In genomic region chr22:23804781-23805291, GRCh38 we compare ENCODE assay signal across 23 cellular contexts. TPM values are rescaled to one million over a fixed set of nuclear protein-coding genes. Genes with fewer than 3 reads are reported as not detected.
DNase-seq lines count a peak whose midpoint lies in the region; ATAC-seq, FAIRE-seq and TF ChIP-seq lines count a peak whose summit lies in the region.
"Had no signal": no experiment of that assay in that cellular context is flagged by ENCODE, and none has a peak within 500 bp of the region (broad histone marks: within the 10 kb centered on the region; RNA-seq: fewer than 3 reads in every experiment).

No MANE protein-coding gene starts in this region.

- CTCF ChIA-PET in activated naive CD4-positive, alpha-beta T cell treated with anti-CD3 and anti-CD28 coated beads for 36 hours (lab: Charles Lee), result interaction anchor here (0.6 kb wide), 2 partner anchors 17 to 199 kb away, joined by 3 read pairs; no protein-coding TSS in a partner anchor

- H3K9me3 ChIP-seq in endodermal cell (ENCODE audit: control insufficient read depth, low read length) (no peaks in the 10 kb centered on the region), pancreas (no peaks in the 10 kb centered on the region)
- H3K9me3 ChIP-seq: BLaER1, upper lobe of left lung had no signal

- H3K27ac ChIP-seq in endodermal cell (ENCODE audit: low read depth, low read length) (no peak overlapping the region), temporal lobe (ENCODE audit: low read depth, low read length) (peak overlapping the region; percentile 84), pancreas (no peak overlapping the region)
- H3K27ac ChIP-seq: BLaER1, KMS-11, parathyroid adenoma, upper lobe of left lung had no signal

- H3K36me3 ChIP-seq in endodermal cell (ENCODE audit: control insufficient read depth, insufficient read depth, low read length) (peaks cover 69% of the 10 kb centered on the region), pancreas (peaks cover 0 to 56% (median 26%) of the 10 kb centered on the region in 3 donors)

- H3K4me3 Mint-ChIP-seq in activated naive CD4-positive, alpha-beta T cell treated with anti-CD3 and anti-CD28 coated beads for 36 hours, result no peak overlapping the region
- H3K4me3 Mint-ChIP-seq in endodermal cell (no peak overlapping the region), memory B cell (peak overlapping the region; percentile 97)
- H3K4me3 Mint-ChIP-seq: activated naive CD8-positive, alpha-beta T cell; effector memory CD8-positive, alpha-beta T cell had no signal

- DNase-seq in activated naive CD4-positive, alpha-beta T cell treated with anti-CD3 and anti-CD28 coated beads for 36 hours, result no peak
- DNase-seq in activated naive CD4-positive, alpha-beta T cell treated with anti-CD3 and anti-CD28 coated beads, Interleukin-2, amount 50 U/mL, for 72 hours (ENCODE audit: low spot score in 2 of 2), result no peak
- peak; percentile 57 for DNase-seq in endodermal cell
- no peak for DNase-seq in memory B cell (ENCODE audit: low spot score in 2 of 2)
- DNase-seq in pancreas, result no peak
- DNase-seq: 8988T; activated CD4-positive, alpha-beta T cell treated with anti-CD3 and anti-CD28 coated beads, Interleukin-2, amount 50 U/mL, for 1 hour; DMS 273 treated with DMSO at 0.1 percent for 48 hours; effector memory CD8-positive, alpha-beta T cell; left colon; NCI-H1417; upper lobe of left lung had no signal

- no peak overlapping the region for H3K4me3 ChIP-seq in endodermal cell (ENCODE audit: low read length)
- H3K4me3 ChIP-seq in pancreas, result no peak overlapping the region
- H3K4me3 ChIP-seq: BLaER1, upper lobe of left lung had no signal

- no peak for ATAC-seq in activated naive CD4-positive, alpha-beta T cell treated with anti-CD3 and anti-CD28 coated beads, Interleukin-2, amount 50 U/mL, for 72 hours
- ATAC-seq in memory B cell (ENCODE audit: low read depth), result no peak
- no peak for ATAC-seq in HG03520 (IDR thresholded peaks at IDR 0.05; ENCODE audit: unreplicated experiment)
- ATAC-seq in GM18870 (IDR thresholded peaks at IDR 0.05; ENCODE audit: unreplicated experiment), result no peak
- ATAC-seq in pancreas, result no peak
- ATAC-seq: effector memory CD8-positive, alpha-beta T cell; left colon had no signal

- H3K36me3 Mint-ChIP-seq in activated naive CD4-positive, alpha-beta T cell treated with anti-CD3 and anti-CD28 coated beads for 36 hours (ENCODE audit: low read depth), result peaks cover 36% of the 10 kb centered on the region
- peaks cover 7 to 17% of the 10 kb centered on the region in 2 donors for H3K36me3 Mint-ChIP-seq in activated naive CD4-positive, alpha-beta T cell treated with anti-CD3 and anti-CD28 coated beads, Interleukin-2, amount 50 U/mL, for 72 hours
- peaks cover 79% of the 10 kb centered on the region for H3K36me3 Mint-ChIP-seq in endodermal cell (ENCODE audit: low read depth)
- peaks cover 30% of the 10 kb centered on the region for H3K36me3 Mint-ChIP-seq in memory B cell

- TF ChIP-seq CTCF in endodermal cell (conservative IDR thresholded peaks at IDR 0.05) (peak; percentile 41), pancreas (IDR thresholded peaks at IDR 0.05) (no peak)

- peak overlapping the region; percentile 56 for H3K27ac Mint-ChIP-seq in activated naive CD4-positive, alpha-beta T cell treated with anti-CD3 and anti-CD28 coated beads for 36 hours
- peak overlapping the region in 1 of 2 donors; percentile 15 for H3K27ac Mint-ChIP-seq in activated naive CD4-positive, alpha-beta T cell treated with anti-CD3 and anti-CD28 coated beads, Interleukin-2, amount 50 U/mL, for 72 hours
- H3K27ac Mint-ChIP-seq in endodermal cell (peak overlapping the region; percentile 91), memory B cell (peak overlapping the region; percentile 91)
- H3K27ac Mint-ChIP-seq: activated naive CD8-positive, alpha-beta T cell had no signal

- no peaks in the 10 kb centered on the region for H3K4me1 Mint-ChIP-seq in activated naive CD4-positive, alpha-beta T cell treated with anti-CD3 and anti-CD28 coated beads for 36 hours (ENCODE audit: low read depth)
- H3K4me1 Mint-ChIP-seq in endodermal cell (peaks cover 20% of the 10 kb centered on the region), memory B cell (peaks cover 64% of the 10 kb centered on the region)

- FAIRE-seq in pancreas (lab: Jason Lieb, UNC), result no peak
- FAIRE-seq: bronchial epithelial cell, TTC549 had no signal

- H3K27me3 ChIP-seq in endodermal cell (ENCODE audit: control insufficient read depth, insufficient read depth, low read length, poor library complexity, severe bottlenecking) (no peaks in the 10 kb centered on the region), pancreas (no peaks in the 10 kb centered on the region)
- H3K27me3 ChIP-seq: BLaER1, upper lobe of left lung had no signal

- WGBS in endodermal cell (ENCODE audit: insufficient coverage in 1 of 2, insufficient read length in 1 of 2), 2 experiments, result 69 to 77% methylated on average over 9 to 12 of the region's 12 CpGs
- WGBS in pancreas, 2 donors, result 77 to 86% methylated on average over 12 of the region's 12 CpGs

- no peak overlapping the region for H3K9ac ChIP-seq in endodermal cell (ENCODE audit: extremely low read depth, low read length, poor library complexity, severe bottlenecking)
- H3K9ac ChIP-seq: BLaER1, KMS-11, parathyroid adenoma had no signal

- H3K4me1 ChIP-seq in endodermal cell (ENCODE audit: control insufficient read depth, insufficient read depth, low read length) (no peaks in the 10 kb centered on the region), pancreas (no peaks in the 10 kb centered on the region)
- H3K4me1 ChIP-seq: parathyroid adenoma, upper lobe of left lung had no signal

- intact Hi-C loops in activated naive CD4-positive, alpha-beta T cell treated with anti-CD3 and anti-CD28 coated beads for 36 hours (cut with micrococcal nuclease), result no loop called here
- intact Hi-C loops in pancreas (cut with DNase I), result no loop called here

- no peaks in the 10 kb centered on the region for H3K9me3 Mint-ChIP-seq in activated naive CD4-positive, alpha-beta T cell treated with anti-CD3 and anti-CD28 coated beads for 36 hours
- no peaks in the 10 kb centered on the region for H3K9me3 Mint-ChIP-seq in activated naive CD4-positive, alpha-beta T cell treated with anti-CD3 and anti-CD28 coated beads, Interleukin-2, amount 50 U/mL, for 72 hours
- H3K9me3 Mint-ChIP-seq in endodermal cell, result no peaks in the 10 kb centered on the region
- no peaks in the 10 kb centered on the region for H3K9me3 Mint-ChIP-seq in memory B cell
- H3K9me3 Mint-ChIP-seq: effector memory CD8-positive, alpha-beta T cell had no signal

- H3K27me3 Mint-ChIP-seq in activated naive CD4-positive, alpha-beta T cell treated with anti-CD3 and anti-CD28 coated beads for 36 hours (ENCODE audit: low read depth), result no peaks in the 10 kb centered on the region
- H3K27me3 Mint-ChIP-seq in endodermal cell (ENCODE audit: insufficient read depth), result no peaks in the 10 kb centered on the region
- no peaks in the 10 kb centered on the region for H3K27me3 Mint-ChIP-seq in memory B cell
- H3K27me3 Mint-ChIP-seq: activated naive CD8-positive, alpha-beta T cell; effector memory CD8-positive, alpha-beta T cell had no signal

RNA-seq across cellular contexts. Expression of gene SMARCB1, which starts 18.1 kb away (rescaled TPM):
- total RNA-seq in activated naive CD4-positive, alpha-beta T cell treated with anti-CD3 and anti-CD28 coated beads for 36 hours, result 10 to 100 TPM; 75.3 to 89.1 TPM
- 10 to 100 TPM; 51.9 to 72.7 TPM for total RNA-seq in activated naive CD4-positive, alpha-beta T cell treated with anti-CD3 and anti-CD28 coated beads, Interleukin-2, amount 50 U/mL, for 72 hours
- 100 to 1,000 TPM; 136 to 148 TPM for total RNA-seq in endodermal cell
- 201 TPM for polyA plus RNA-seq in endodermal cell (2013, experiment 1 of 2)
- 179 TPM for polyA plus RNA-seq in endodermal cell (2013, experiment 2 of 2)
- 30.0 TPM for total RNA-seq in temporal lobe
- 10 to 100 TPM; 25.2 to 36.8 (median 30.4) TPM for total RNA-seq in pancreas
- 10 to 100 TPM; 28.2 to 37.1 TPM for polyA plus RNA-seq in pancreas

RNA-seq across cellular contexts. Expression of gene MMP11, which starts 32.2 kb away (rescaled TPM):
- under 1 TPM; 0.43 to 0.47 TPM for total RNA-seq in activated naive CD4-positive, alpha-beta T cell treated with anti-CD3 and anti-CD28 coated beads for 36 hours
- under 1 TPM; 0.23 to 0.32 TPM for total RNA-seq in activated naive CD4-positive, alpha-beta T cell treated with anti-CD3 and anti-CD28 coated beads, Interleukin-2, amount 50 U/mL, for 72 hours
- total RNA-seq in endodermal cell (10 to 100 TPM in 1 of 2 donors, 1 to 10 TPM in 1; 9.7 to 14.3 TPM), temporal lobe (12.8 TPM), pancreas (10 to 100 TPM in 1 of 6 donors, 1 to 10 TPM in 1, under 1 TPM in 4; 0.43 to 17.6 (median 0.60) TPM)
- polyA plus RNA-seq in endodermal cell (2013, experiment 1 of 2), result 14.7 TPM
- polyA plus RNA-seq in endodermal cell (2013, experiment 2 of 2), result 14.5 TPM
- polyA plus RNA-seq in pancreas, result 1 to 10 TPM in 1 of 2 donors, under 1 TPM in 1; 0.87 to 1.3 TPM

RNA-seq across cellular contexts. Expression of gene DERL3, which starts 34.0 kb away (rescaled TPM):
- 1 to 10 TPM; 7.3 to 7.5 TPM for total RNA-seq in activated naive CD4-positive, alpha-beta T cell treated with anti-CD3 and anti-CD28 coated beads for 36 hours
- 1 to 10 TPM; 5.1 to 7.3 TPM for total RNA-seq in activated naive CD4-positive, alpha-beta T cell treated with anti-CD3 and anti-CD28 coated beads, Interleukin-2, amount 50 U/mL, for 72 hours
- total RNA-seq in endodermal cell (1 to 10 TPM; 6.3 to 7.6 TPM), temporal lobe (0.49 TPM), pancreas (10 to 100 TPM; 13.0 to 26.5 (median 19.1) TPM)
- polyA plus RNA-seq in endodermal cell (2013, experiment 1 of 2), result 8.1 TPM
- 7.7 TPM for polyA plus RNA-seq in endodermal cell (2013, experiment 2 of 2)
- 10 to 100 TPM; 19.7 to 26.3 TPM for polyA plus RNA-seq in pancreas

RNA-seq across cellular contexts. Expression of gene CHCHD10, which starts 37.1 kb away (rescaled TPM):
- 100 to 1,000 TPM; 190 to 191 TPM for total RNA-seq in activated naive CD4-positive, alpha-beta T cell treated with anti-CD3 and anti-CD28 coated beads for 36 hours
- 100 to 1,000 TPM; 105 to 118 TPM for total RNA-seq in activated naive CD4-positive, alpha-beta T cell treated with anti-CD3 and anti-CD28 coated beads, Interleukin-2, amount 50 U/mL, for 72 hours
- 100 to 1,000 TPM in 1 of 2 donors, 10 to 100 TPM in 1; 76.1 to 103 TPM for total RNA-seq in endodermal cell
- polyA plus RNA-seq in endodermal cell (2013, experiment 1 of 2), result 75.1 TPM
- polyA plus RNA-seq in endodermal cell (2013, experiment 2 of 2), result 66.0 TPM
- 5.4 TPM for total RNA-seq in temporal lobe
- total RNA-seq in pancreas, result 10 to 100 TPM; 30.6 to 75.5 (median 50.6) TPM
- polyA plus RNA-seq in pancreas, result 100 to 1,000 TPM in 1 of 2 donors, 10 to 100 TPM in 1; 81.2 to 134 TPM

RNA-seq across cellular contexts. Expression of gene C22orf15, which starts 42.0 kb away (rescaled TPM):
- 1 to 10 TPM; 1.1 to 1.4 TPM for total RNA-seq in activated naive CD4-positive, alpha-beta T cell treated with anti-CD3 and anti-CD28 coated beads for 36 hours
- total RNA-seq in activated naive CD4-positive, alpha-beta T cell treated with anti-CD3 and anti-CD28 coated beads, Interleukin-2, amount 50 U/mL, for 72 hours, result 1 to 10 TPM in 1 of 2 donors, not detected in 1; 1.8 TPM
- total RNA-seq in endodermal cell, result 1 to 10 TPM; 1.5 to 2.2 TPM
- 2.7 TPM for polyA plus RNA-seq in endodermal cell (2013, experiment 1 of 2)
- polyA plus RNA-seq in endodermal cell (2013, experiment 2 of 2), result 3.0 TPM
- 0.25 TPM for total RNA-seq in temporal lobe
- not detected for total RNA-seq in pancreas
- polyA plus RNA-seq in pancreas, result not detected
- total RNA-seq: bronchial epithelial cell, H4, left colon, myocyte had no signal
